Comparison of ENCODE assay signal across 2 cellular contexts in the genomic region with DNA sequence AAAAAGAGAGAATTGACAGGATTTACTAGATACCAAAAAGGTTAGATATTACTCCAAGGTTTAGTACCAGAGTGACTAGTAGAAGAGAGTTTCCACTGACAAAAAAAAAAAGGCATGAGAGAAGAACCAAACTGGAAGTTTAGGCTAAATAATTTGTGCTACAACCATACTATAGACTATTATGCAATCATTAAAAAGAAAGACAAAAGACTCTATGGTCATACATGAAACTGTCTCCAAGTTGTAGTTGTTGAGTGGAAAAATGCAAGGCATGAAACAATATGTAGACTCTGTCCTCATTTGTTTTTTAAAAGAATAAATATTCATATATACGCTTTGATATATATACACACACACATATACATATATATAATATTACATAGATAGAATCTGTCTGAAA.
TF ChIP-seq lines count a peak whose summit lies in the region.

No MANE protein-coding gene starts in this region.

TF ChIP-seq in A549, 52 proteins besides CTCF, POLR2A, EP300 and RAD21:
- TF ChIP-seq, protein P1, sequence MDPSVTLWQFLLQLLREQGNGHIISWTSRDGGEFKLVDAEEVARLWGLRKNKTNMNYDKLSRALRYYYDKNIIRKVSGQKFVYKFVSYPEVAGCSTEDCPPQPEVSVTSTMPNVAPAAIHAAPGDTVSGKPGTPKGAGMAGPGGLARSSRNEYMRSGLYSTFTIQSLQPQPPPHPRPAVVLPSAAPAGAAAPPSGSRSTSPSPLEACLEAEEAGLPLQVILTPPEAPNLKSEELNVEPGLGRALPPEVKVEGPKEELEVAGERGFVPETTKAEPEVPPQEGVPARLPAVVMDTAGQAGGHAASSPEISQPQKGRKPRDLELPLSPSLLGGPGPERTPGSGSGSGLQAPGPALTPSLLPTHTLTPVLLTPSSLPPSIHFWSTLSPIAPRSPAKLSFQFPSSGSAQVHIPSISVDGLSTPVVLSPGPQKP (IDR thresholded peaks at IDR 0.05; ENCODE audit: low read depth, low read length), result no peak
- peak in 1 of 2 experiments; percentile 49; a peak in 1 of 4 replicates for TF ChIP-seq CEBPB (IDR thresholded peaks at IDR 0.05)

TF ChIP-seq in K562, 482 proteins besides CTCF, POLR2A, EP300 and RAD21:
- TF ChIP-seq PHB (CRISPR knock-in tag; IDR thresholded peaks at IDR 0.05), result no peak
- TF ChIP-seq CEBPG (CRISPR knock-in tag; IDR thresholded peaks at IDR 0.05), result no peak
- TF ChIP-seq CEBPG (tag; conservative IDR thresholded peaks at IDR 0.05 in 1 of 2, IDR thresholded peaks at IDR 0.05 in 1 of 2), result peak; percentile 24 to 77; a peak in 3 of 4 replicates
- no peak for TF ChIP-seq TCF7 (IDR thresholded peaks at IDR 0.05; ENCODE audit: borderline replicate concordance)
- TF ChIP-seq JUN (IDR thresholded peaks at IDR 0.05; ENCODE audit: borderline replicate concordance, low read depth, low read length), result no peak
- no peak for TF ChIP-seq JUN (CRISPR knock-in tag; IDR thresholded peaks at IDR 0.05; ENCODE audit: borderline replicate concordance)
- peak; percentile 48; the same call in 1 of the 2 replicates for TF ChIP-seq CEBPB (tag; IDR thresholded peaks at IDR 0.05)
- no peak for TF ChIP-seq RB1 (IDR thresholded peaks at IDR 0.05; ENCODE audit: low read depth)
- TF ChIP-seq, protein P2, sequence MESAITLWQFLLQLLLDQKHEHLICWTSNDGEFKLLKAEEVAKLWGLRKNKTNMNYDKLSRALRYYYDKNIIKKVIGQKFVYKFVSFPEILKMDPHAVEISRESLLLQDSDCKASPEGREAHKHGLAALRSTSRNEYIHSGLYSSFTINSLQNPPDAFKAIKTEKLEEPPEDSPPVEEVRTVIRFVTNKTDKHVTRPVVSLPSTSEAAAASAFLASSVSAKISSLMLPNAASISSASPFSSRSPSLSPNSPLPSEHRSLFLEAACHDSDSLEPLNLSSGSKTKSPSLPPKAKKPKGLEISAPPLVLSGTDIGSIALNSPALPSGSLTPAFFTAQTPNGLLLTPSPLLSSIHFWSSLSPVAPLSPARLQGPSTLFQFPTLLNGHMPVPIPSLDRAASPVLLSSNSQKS (CRISPR knock-in tag; IDR thresholded peaks at IDR 0.05), result no peak
TF ChIP-seq in K562: peak in this region for 2.
